8 cellular contexts compared by ENCODE assay signal in genomic region chr22:41799486-41800347, GRCh38. TPM values are rescaled to one million over a fixed set of nuclear protein-coding genes. Genes with fewer than 3 reads are reported as not detected.
DNase-seq lines count a peak whose midpoint lies in the region; ATAC-seq, FAIRE-seq and TF ChIP-seq lines count a peak whose summit lies in the region.

No MANE protein-coding gene starts in this region.

- WGBS in HUES64, result 59% methylated on average over 38 of the region's 38 CpGs
- 18 to 19% methylated on average over 38 of the region's 38 CpGs for WGBS in heart right ventricle, 2 donors
- WGBS in pancreas, 2 donors, result 17 to 23% methylated on average over 38 of the region's 38 CpGs

- no peaks in the 10 kb centered on the region for H3K27me3 ChIP-seq in CD8-positive, alpha-beta memory T cell (ENCODE audit: insufficient read depth, low read length, poor library complexity, severe bottlenecking)
- no peaks in the 10 kb centered on the region for H3K27me3 ChIP-seq in HUES64 (ENCODE audit: insufficient read depth, low read length)
- H3K27me3 ChIP-seq in heart right ventricle, result no peaks in the 10 kb centered on the region
- no peaks in the 10 kb centered on the region for H3K27me3 ChIP-seq in pancreas

- H3K9me3 Mint-ChIP-seq in CD8-positive, alpha-beta memory T cell, result no peaks in the 10 kb centered on the region
- H3K9me3 Mint-ChIP-seq in activated naive CD8-positive, alpha-beta T cell treated with anti-CD3 and anti-CD28 coated beads, Interleukin-2, amount 10 ng/mL, durations not matched to agents 7 days and 5 days, result no peaks in the 10 kb centered on the region

- no peaks in the 10 kb centered on the region for H3K9me3 ChIP-seq in CD8-positive, alpha-beta memory T cell (ENCODE audit: low read length)
- H3K9me3 ChIP-seq in HUES64 (ENCODE audit: insufficient read depth, low read depth, low read length) (no peaks in the 10 kb centered on the region), heart right ventricle (no peaks in the 10 kb centered on the region), pancreas (no peaks in the 10 kb centered on the region)

- H3K36me3 Mint-ChIP-seq in CD8-positive, alpha-beta memory T cell, result peaks cover 0 to 41% (median 3%) of the 10 kb centered on the region in 3 donors
- H3K36me3 Mint-ChIP-seq in activated naive CD8-positive, alpha-beta T cell treated with anti-CD3 and anti-CD28 coated beads, Interleukin-2, amount 10 ng/mL, durations not matched to agents 7 days and 5 days, result peaks cover 19% of the 10 kb centered on the region

- H3K36me3 ChIP-seq in CD8-positive, alpha-beta memory T cell (ENCODE audit: insufficient read depth, low read length), result peaks cover 6% of the 10 kb centered on the region
- no peaks in the 10 kb centered on the region for H3K36me3 ChIP-seq in HUES64 (ENCODE audit: insufficient read depth, low read length)
- peaks cover 0 to 2% (median 0%) of the 10 kb centered on the region in 9 donors for H3K36me3 ChIP-seq in heart right ventricle
- H3K36me3 ChIP-seq in pancreas, result no peaks in the 10 kb centered on the region

- peak overlapping the region; percentile 96 for H3K4me3 ChIP-seq in CD8-positive, alpha-beta memory T cell (ENCODE audit: low read length)
- peak overlapping the region; percentile 76 for H3K4me3 ChIP-seq in HUES64 (ENCODE audit: low read length)
- peak overlapping the region; percentile 54 to 100 (median 85) for H3K4me3 ChIP-seq in heart right ventricle
- H3K4me3 ChIP-seq in pancreas, result peak overlapping the region; percentile 51 to 88 (median 76)

- no peaks in the 10 kb centered on the region for H3K27me3 Mint-ChIP-seq in CD8-positive, alpha-beta memory T cell
- no peaks in the 10 kb centered on the region for H3K27me3 Mint-ChIP-seq in activated naive CD8-positive, alpha-beta T cell treated with anti-CD3 and anti-CD28 coated beads, Interleukin-2, amount 10 ng/mL, durations not matched to agents 7 days and 5 days

- TF ChIP-seq CTCF in heart right ventricle (IDR thresholded peaks at IDR 0.05), result no peak
- no peak for TF ChIP-seq CTCF in pancreas (IDR thresholded peaks at IDR 0.05)

- intact Hi-C loops in heart right ventricle (cut with DNase I), result loop anchor here in 3 of 10 donors (5.0 to 10.0 kb wide), 3 partner anchors 52 to 105 kb away; partner anchors contain the start of gene MEI1 (in 3 of the 3)
- intact Hi-C loops in pancreas (cut with DNase I), result no loop called here

- H3K4me1 Mint-ChIP-seq in CD8-positive, alpha-beta memory T cell, result peaks cover 28 to 52% (median 44%) of the 10 kb centered on the region in 3 donors
- peaks cover 35% of the 10 kb centered on the region for H3K4me1 Mint-ChIP-seq in activated naive CD8-positive, alpha-beta T cell treated with anti-CD3 and anti-CD28 coated beads, Interleukin-2, amount 10 ng/mL, durations not matched to agents 7 days and 5 days

- FAIRE-seq in pancreas (lab: Jason Lieb, UNC), result no peak

- peak overlapping the region; percentile 89 to 100 (median 98) for H3K27ac Mint-ChIP-seq in CD8-positive, alpha-beta memory T cell
- peak overlapping the region; percentile 97 for H3K27ac Mint-ChIP-seq in activated naive CD8-positive, alpha-beta T cell treated with anti-CD3 and anti-CD28 coated beads, Interleukin-2, amount 10 ng/mL, durations not matched to agents 7 days and 5 days

- CTCF ChIA-PET in CD8-positive, alpha-beta memory T cell (lab: Charles Lee), result interaction anchor here (0.8 to 4.2 kb wide), 16 partner anchors 9 to 143 kb away, joined by 3 to 62 read pairs (median 6); partner anchors contain the start of gene SREBF2

- ATAC-seq in GM19455 (IDR thresholded peaks at IDR 0.05; ENCODE audit: unreplicated experiment) (peak; percentile 36), heart right ventricle (peak; percentile 52 to 76 (median 72)), pancreas (peak; percentile 41 to 67 (median 54))
- ATAC-seq in activated naive CD8-positive, alpha-beta T cell treated with anti-CD3 and anti-CD28 coated beads, Interleukin-2, amount 10 ng/mL, durations not matched to agents 7 days and 5 days (ENCODE audit: low read depth), result peak; percentile 14

- peaks cover 32% of the 10 kb centered on the region for H3K4me1 ChIP-seq in CD8-positive, alpha-beta memory T cell (ENCODE audit: insufficient read depth, low read length)
- peaks cover 16% of the 10 kb centered on the region for H3K4me1 ChIP-seq in HUES64 (ENCODE audit: insufficient read depth, low read length)
- H3K4me1 ChIP-seq in heart right ventricle, result peaks cover 6 to 31% (median 22%) of the 10 kb centered on the region in 9 donors
- peaks cover 0 to 13% (median 6%) of the 10 kb centered on the region in 3 donors for H3K4me1 ChIP-seq in pancreas

- peak in 3 of 5 donors; percentile 5 to 35 (median 23) for DNase-seq in CD8-positive, alpha-beta memory T cell
- DNase-seq in activated naive CD8-positive, alpha-beta T cell treated with anti-CD3 and anti-CD28 coated beads, Interleukin-2, amount 10 ng/mL, durations not matched to agents 7 days and 5 days, result no peak
- DNase-seq in heart right ventricle (peak; percentile 34 to 48), pancreas (peak in 5 of 6 donors; percentile 17 to 73 (median 49)), NCI-H526 treated with DMSO at 0.1 percent for 48 hours (lab: John Stamatoyannopoulos, UW) (no peak), KG1 (lab: John Stamatoyannopoulos, UW) (no peak)

- H3K9ac ChIP-seq in HUES64 (ENCODE audit: low read depth, low read length), result peak overlapping the region; percentile 87

- POLR2A ChIA-PET in CD8-positive, alpha-beta memory T cell (lab: Charles Lee), result interaction anchor here (0.7 to 6.5 kb wide), 22 partner anchors 7 to 815 kb away, joined by 3 to 153 read pairs (median 5); partner anchors contain the start of genes CENPM, POLDIP3, SNU13 and SREBF2
- POLR2A ChIA-PET in activated naive CD8-positive, alpha-beta T cell treated with anti-CD3 and anti-CD28 coated beads, Interleukin-2, amount 10 ng/mL, durations not matched to agents 7 days and 5 days (lab: Charles Lee), result interaction anchor here (0.9 to 5.7 kb wide), 28 partner anchors 9 to 815 kb away, joined by 3 to 250 read pairs (median 5); partner anchors contain the start of genes CENPM, DESI1, MEI1 and NDUFA6

- H3K4me3 Mint-ChIP-seq in CD8-positive, alpha-beta memory T cell, result peak overlapping the region; percentile 87 to 99 (median 94)
- H3K4me3 Mint-ChIP-seq in activated naive CD8-positive, alpha-beta T cell treated with anti-CD3 and anti-CD28 coated beads, Interleukin-2, amount 10 ng/mL, durations not matched to agents 7 days and 5 days, result peak overlapping the region; percentile 98

- peak overlapping the region; percentile 96 for H3K27ac ChIP-seq in CD8-positive, alpha-beta memory T cell (ENCODE audit: low read depth, low read length)
- H3K27ac ChIP-seq in HUES64 (ENCODE audit: low read depth, low read length) (peak overlapping the region; percentile 86), heart right ventricle (peak overlapping the region; percentile 70 to 96 (median 91)), pancreas (peak overlapping the region; percentile 68 to 87 (median 76))

RNA-seq across cellular contexts. Expression of gene CCDC134, which starts 0.8 kb away (rescaled TPM):
- 10 to 100 TPM; 17.9 to 19.9 TPM for total RNA-seq in CD8-positive, alpha-beta memory T cell
- polyA plus RNA-seq in CD8-positive, alpha-beta memory T cell, result 5.5 TPM
- 5.9 TPM for polyA plus RNA-seq in HUES64 (2013, experiment 1 of 2)
- 7.7 TPM for polyA plus RNA-seq in HUES64 (2013, experiment 2 of 2)
- total RNA-seq in activated naive CD8-positive, alpha-beta T cell treated with anti-CD3 and anti-CD28 coated beads, Interleukin-2, amount 10 ng/mL, durations not matched to agents 7 days and 5 days, result 10 to 100 TPM; 28.2 to 29.2 TPM
- total RNA-seq in heart right ventricle, result 1 to 10 TPM; 2.6 to 7.3 (median 4.0) TPM
- 1 to 10 TPM; 1.2 to 1.8 TPM for polyA plus RNA-seq in heart right ventricle
- total RNA-seq in pancreas, result 1 to 10 TPM; 2.9 to 7.6 (median 4.9) TPM
- polyA plus RNA-seq in pancreas, result 1 to 10 TPM; 1.9 to 2.0 TPM

RNA-seq across cellular contexts. Expression of gene SREBF2, which starts 33.2 kb away (rescaled TPM):
- 10 to 100 TPM; 85.1 to 87.1 TPM for total RNA-seq in CD8-positive, alpha-beta memory T cell
- 24.5 TPM for polyA plus RNA-seq in CD8-positive, alpha-beta memory T cell
- 100 TPM for polyA plus RNA-seq in HUES64 (2013, experiment 1 of 2)
- 121 TPM for polyA plus RNA-seq in HUES64 (2013, experiment 2 of 2)
- total RNA-seq in activated naive CD8-positive, alpha-beta T cell treated with anti-CD3 and anti-CD28 coated beads, Interleukin-2, amount 10 ng/mL, durations not matched to agents 7 days and 5 days, result 100 to 1,000 TPM; 108 to 109 TPM
- total RNA-seq in heart right ventricle (10 to 100 TPM; 57.1 to 94.3 (median 75.8) TPM), pancreas (10 to 100 TPM; 28.2 to 44.8 (median 34.3) TPM)
- polyA plus RNA-seq in heart right ventricle (10 to 100 TPM; 37.5 to 52.3 TPM), pancreas (10 to 100 TPM; 32.7 to 37.3 TPM)

Comparison
In these comparisons a context has a peak if more than half of its experiments do, and no peak if none do; other contexts are left out.
1. DNase-seq: peak in CD8-positive, alpha-beta memory T cell (3 of 5), heart right ventricle (2 of 2) and pancreas (5 of 6); none in activated naive CD8-positive, alpha-beta T cell treated with anti-CD3 and anti-CD28 coated beads, Interleukin-2, amount 10 ng/mL, durations not matched to agents 7 days and 5 days (single experiment), NCI-H526 treated with DMSO at 0.1 percent for 48 hours (single experiment) and KG1 (single experiment).
2. ATAC-seq: peak in every context shown above with its lines; median percentile 72 in heart right ventricle; 54 in pancreas; 36 in GM19455; 14 in activated naive CD8-positive, alpha-beta T cell treated with anti-CD3 and anti-CD28 coated beads, Interleukin-2, amount 10 ng/mL, durations not matched to agents 7 days and 5 days.
3. Peak in every context shown above with its lines, with median percentiles within 50 percentile points of each other: H3K27ac ChIP-seq and H3K4me3 ChIP-seq.